10 cellular contexts compared by ENCODE assay signal in genomic region chr5:43422143-43422542, GRCh38. TPM values are rescaled to one million over a fixed set of nuclear protein-coding genes. Genes with fewer than 3 reads are reported as not detected.
A peak's percentile ranks its signal among the peaks of the same experiment; 100 is the strongest.
DNase-seq lines count a peak whose midpoint lies in the region; TF ChIP-seq lines count a peak whose summit lies in the region.
"Had no signal": no experiment of that assay in that cellular context is flagged by ENCODE, and none has a peak within 500 bp of the region (broad histone marks: within the 10 kb centered on the region; RNA-seq: fewer than 3 reads in every experiment).

No MANE protein-coding gene starts in this region.

- no peaks in the 10 kb centered on the region for H3K4me1 ChIP-seq in mesendoderm (ENCODE audit: control insufficient read depth, low read depth, low read length)
- peaks cover 3% of the 10 kb centered on the region for H3K4me1 ChIP-seq in suprapubic skin

- no peak overlapping the region for H3K56ac ChIP-seq in mesendoderm (ENCODE audit: low read length)

- H2BK5ac ChIP-seq in mesendoderm (ENCODE audit: low read length) = no peak overlapping the region

- no peaks in the 10 kb centered on the region for H3K36me3 Mint-ChIP-seq in chondrocyte (ENCODE audit: low read depth)

- H4K5ac ChIP-seq in mesendoderm (ENCODE audit: low read length) = no peak overlapping the region

- DNase-seq in Caki2 (ENCODE audit: low read depth) = peak; percentile 95
- peak; percentile 52 for DNase-seq in LHCN-M2 (ENCODE audit: low read depth)
- no peak for DNase-seq in chondrocyte (ENCODE audit: low spot score)
- DNase-seq in mesendoderm = peak; percentile 31
- DNase-seq in stimulated activated CD4-positive, alpha-beta T cell treated with anti-CD3 and anti-CD28 coated beads, Interleukin-4, amount 100 ng/mL, for 4 hours = no peak
- no peak for DNase-seq in 8988T
- no peak for DNase-seq in erythroblast (lab: John Stamatoyannopoulos, UW)
- no peak for DNase-seq in suprapubic skin (ENCODE audit: low spot score in 2 of 2)
- DNase-seq: activated CD4-positive, alpha-beta T cell treated with anti-CD3 and anti-CD28 coated beads, Interleukin-2, amount 10 ng/mL, durations not matched to agents 24 days and 14 days; activated naive CD8-positive, alpha-beta T cell treated with anti-CD3 and anti-CD28 coated beads, Interleukin-2, amount 50 U/mL, for 24 hours had no signal

- H3K27me3 Mint-ChIP-seq in chondrocyte (ENCODE audit: low read depth) = no peaks in the 10 kb centered on the region

- no peaks in the 10 kb centered on the region for H3K79me1 ChIP-seq in mesendoderm (ENCODE audit: low read length)

- H3K18ac ChIP-seq in mesendoderm (ENCODE audit: low read length) = no peak overlapping the region

- H3K36me3 ChIP-seq in mesendoderm (ENCODE audit: control insufficient read depth, insufficient read depth, low read length) (no peaks in the 10 kb centered on the region), suprapubic skin (no peaks in the 10 kb centered on the region)

- no peak overlapping the region for H2BK120ac ChIP-seq in mesendoderm (ENCODE audit: low read depth, low read length)

- no peaks in the 10 kb centered on the region for H3K27me3 ChIP-seq in mesendoderm (ENCODE audit: insufficient read depth, low read length, poor library complexity)
- no peaks in the 10 kb centered on the region for H3K27me3 ChIP-seq in suprapubic skin

- no peak overlapping the region for H4K8ac ChIP-seq in mesendoderm (ENCODE audit: low read depth, low read length)

- no peak for TF ChIP-seq EP300 in suprapubic skin (IDR thresholded peaks at IDR 0.05)

- no peak overlapping the region for H2BK15ac ChIP-seq in mesendoderm (replicated peaks; ENCODE audit: low read depth)

- WGBS in mesendoderm (ENCODE audit: extremely low coverage, insufficient coverage, low lambda C conversion rate) = no CpG with 5 or more reads among the region's 2 CpGs
- 34% methylated on average over 2 of the region's 2 CpGs for WGBS in suprapubic skin

- H3K4ac ChIP-seq in mesendoderm (ENCODE audit: low read depth, low read length) = no peak overlapping the region

- no peak overlapping the region for H3K4me3 ChIP-seq in mesendoderm (ENCODE audit: low read length)
- no peak overlapping the region for H3K4me3 ChIP-seq in suprapubic skin

- TF ChIP-seq POLR2A in erythroblast (IDR thresholded peaks at IDR 0.05; ENCODE audit: low read length) (no peak), suprapubic skin (IDR thresholded peaks at IDR 0.05) (no peak)

- peaks cover 50% of the 10 kb centered on the region for H3K4me1 Mint-ChIP-seq in chondrocyte (ENCODE audit: low read depth)
- H3K4me1 Mint-ChIP-seq: activated CD4-positive, alpha-beta T cell treated with anti-CD3 and anti-CD28 coated beads, Interleukin-2, amount 10 ng/mL, durations not matched to agents 24 days and 14 days; activated naive CD8-positive, alpha-beta T cell treated with anti-CD3 and anti-CD28 coated beads, Interleukin-2, amount 50 U/mL, for 24 hours had no signal

- H3K9me3 Mint-ChIP-seq in chondrocyte (ENCODE audit: low read depth) = no peaks in the 10 kb centered on the region
- H3K9me3 Mint-ChIP-seq: activated naive CD8-positive, alpha-beta T cell treated with anti-CD3 and anti-CD28 coated beads, Interleukin-2, amount 50 U/mL, for 24 hours had no signal

- no peak for TF ChIP-seq CTCF in chondrocyte (IDR thresholded peaks at IDR 0.05)
- no peak for TF ChIP-seq CTCF in suprapubic skin (IDR thresholded peaks at IDR 0.05)

- H3K27ac Mint-ChIP-seq in chondrocyte (ENCODE audit: unreplicated experiment) = peak overlapping the region; percentile 78
- H3K27ac Mint-ChIP-seq: activated CD4-positive, alpha-beta T cell treated with anti-CD3 and anti-CD28 coated beads, Interleukin-2, amount 10 ng/mL, durations not matched to agents 24 days and 14 days; activated naive CD8-positive, alpha-beta T cell treated with anti-CD3 and anti-CD28 coated beads, Interleukin-2, amount 50 U/mL, for 24 hours had no signal

- no peak overlapping the region for H3K4me2 ChIP-seq in mesendoderm (ENCODE audit: low read length)

- no peak overlapping the region for H3K27ac ChIP-seq in mesendoderm (ENCODE audit: low read depth, low read length)
- no peak overlapping the region for H3K27ac ChIP-seq in suprapubic skin

- H2AK5ac ChIP-seq in mesendoderm (ENCODE audit: low read length) = no peak overlapping the region

- in situ Hi-C loops in Caki2 (cut with HindIII; ENCODE audit: low pct_unique_long_range_greater_than_20kb, low sequenced_read_pairs) = no loop called here

- no peak overlapping the region for H3K23ac ChIP-seq in mesendoderm (ENCODE audit: low read length)

- H3K4me3 Mint-ChIP-seq in chondrocyte (ENCODE audit: unreplicated experiment) = no peak overlapping the region
- H3K4me3 Mint-ChIP-seq: activated CD4-positive, alpha-beta T cell treated with anti-CD3 and anti-CD28 coated beads, Interleukin-2, amount 10 ng/mL, durations not matched to agents 24 days and 14 days; activated naive CD8-positive, alpha-beta T cell treated with anti-CD3 and anti-CD28 coated beads, Interleukin-2, amount 50 U/mL, for 24 hours had no signal

- no peaks in the 10 kb centered on the region for H3K79me2 ChIP-seq in mesendoderm (ENCODE audit: control insufficient read depth, insufficient read depth, low read length)

- no peaks in the 10 kb centered on the region for H3K9me3 ChIP-seq in suprapubic skin

- H3K9ac ChIP-seq in mesendoderm (ENCODE audit: low read length) = no peak overlapping the region

RNA-seq across cellular contexts. Expression of gene CCL28, which starts 10.0 kb away (rescaled TPM):
- 4.8 and 8.2 TPM in 2 replicates for total RNA-seq in Caki2 (2014; rRNA removed; shearing (Covaris generic); ENCODE audit: low replicate concordance)
- total RNA-seq in LHCN-M2 (2014; rRNA removed) (1.5 and 4.0 TPM in 2 replicates), chondrocyte (0.10 TPM in 1 of 3 replicates, not detected in the others), suprapubic skin (10 to 100 TPM; 10.7 to 24.8 (median 17.8) TPM)
- 1.5 TPM for polyA plus RNA-seq in LHCN-M2 (2012)
- polyA plus RNA-seq in mesendoderm (2013, experiment 1 of 2) = 0.14 TPM
- 0.13 TPM for polyA plus RNA-seq in mesendoderm (2013, experiment 2 of 2)

Comparison
In these comparisons a context has a peak if more than half of its experiments do, and no peak if none do; other contexts are left out.
1. DNase-seq: peak in Caki2 (single experiment), LHCN-M2 (single experiment) and mesendoderm (single experiment); none in chondrocyte (single experiment), stimulated activated CD4-positive, alpha-beta T cell treated with anti-CD3 and anti-CD28 coated beads, Interleukin-4, amount 100 ng/mL, for 4 hours (0 of 2), 8988T (single experiment), erythroblast (0 of 2) and suprapubic skin (0 of 2).